Comparison of ENCODE assay signal across 15 cellular contexts in genomic region chr18:62085766-62086165, GRCh38.
"Had no signal": no experiment of that assay in that cellular context is flagged by ENCODE, and none has a peak within 500 bp of the region (broad histone marks: within the 10 kb centered on the region; RNA-seq: fewer than 3 reads in every experiment).

No MANE protein-coding gene starts in this region.

- H3K27me3 Mint-ChIP-seq: activated CD4-positive, alpha-beta T cell treated with anti-CD3 and anti-CD28 coated beads, Interleukin-2, amount 10 ng/mL, durations not matched to agents 24 days and 14 days; activated naive CD4-positive, alpha-beta T cell treated with anti-CD3 and anti-CD28 coated beads, Interleukin-2, amount 50 U/mL, for 24 hours; stimulated activated naive CD8-positive, alpha-beta T cell treated with anti-CD3 and anti-CD28 coated beads, Interleukin-15, Interleukin-2, amounts not matched to agents 100 ng/mL and 50 ng/mL, for 24 hours had no signal

- H3K9me3 Mint-ChIP-seq: activated CD4-positive, alpha-beta T cell treated with anti-CD3 and anti-CD28 coated beads, Interleukin-2, amount 10 ng/mL, durations not matched to agents 24 days and 14 days; activated naive CD4-positive, alpha-beta T cell treated with anti-CD3 and anti-CD28 coated beads, Interleukin-2, amount 50 U/mL, for 24 hours; nephron progenitor cell; stimulated activated naive CD8-positive, alpha-beta T cell treated with anti-CD3 and anti-CD28 coated beads, Interleukin-15, Interleukin-2, amounts not matched to agents 100 ng/mL and 50 ng/mL, for 24 hours; T-helper 2 cell treated with Interferon-gamma antibody and Interleukin-4, amounts not matched to agents 5 μg/mL and 100 μg/mL, for 36 hours had no signal

- ATAC-seq: body of pancreas, gastroesophageal sphincter, left ventricle myocardium superior had no signal

- H3K4me3 Mint-ChIP-seq: activated CD4-positive, alpha-beta T cell treated with anti-CD3 and anti-CD28 coated beads, Interleukin-2, amount 10 ng/mL, durations not matched to agents 24 days and 14 days; activated naive CD4-positive, alpha-beta T cell treated with anti-CD3 and anti-CD28 coated beads, Interleukin-2, amount 50 U/mL, for 24 hours; nephron progenitor cell; stimulated activated naive CD8-positive, alpha-beta T cell treated with anti-CD3 and anti-CD28 coated beads, Interleukin-15, Interleukin-2, amounts not matched to agents 100 ng/mL and 50 ng/mL, for 24 hours; T-helper 2 cell treated with Interferon-gamma antibody and Interleukin-4, amounts not matched to agents 5 μg/mL and 100 μg/mL, for 36 hours had no signal

- DNase-seq: activated CD4-positive, alpha-beta T cell treated with anti-CD3 and anti-CD28 coated beads, Interleukin-2, amount 10 ng/mL, durations not matched to agents 24 days and 14 days; body of pancreas; central memory CD4-positive, alpha-beta T cell; effector CD8-positive, alpha-beta T cell; kidney; left ventricle myocardium superior; mesendoderm; nephron progenitor cell; ovary; stimulated activated CD4-positive, alpha-beta T cell treated with anti-CD3 and anti-CD28 coated beads, Interleukin-12 subunit alpha, Interleukin-12 subunit beta, amount 100 ng/mL, for 4 hours; testis had no signal

- H3K27ac Mint-ChIP-seq: activated CD4-positive, alpha-beta T cell treated with anti-CD3 and anti-CD28 coated beads, Interleukin-2, amount 10 ng/mL, durations not matched to agents 24 days and 14 days; activated naive CD4-positive, alpha-beta T cell treated with anti-CD3 and anti-CD28 coated beads, Interleukin-2, amount 50 U/mL, for 24 hours; nephron progenitor cell; stimulated activated naive CD8-positive, alpha-beta T cell treated with anti-CD3 and anti-CD28 coated beads, Interleukin-15, Interleukin-2, amounts not matched to agents 100 ng/mL and 50 ng/mL, for 24 hours; T-helper 2 cell treated with Interferon-gamma antibody and Interleukin-4, amounts not matched to agents 5 μg/mL and 100 μg/mL, for 36 hours had no signal
